Comparison of ENCODE assay signal across 9 cellular contexts in genomic region chr19:15463865-15464371, GRCh38. TPM values are rescaled to one million over a fixed set of nuclear protein-coding genes. Genes with fewer than 3 reads are reported as not detected.
DNase-seq lines count a peak whose midpoint lies in the region; ATAC-seq and TF ChIP-seq lines count a peak whose summit lies in the region.
"Had no signal": no experiment of that assay in that cellular context is flagged by ENCODE, and none has a peak within 500 bp of the region (broad histone marks: within the 10 kb centered on the region; RNA-seq: fewer than 3 reads in every experiment).

No MANE protein-coding gene starts in this region.

- in situ Hi-C loops in gastrocnemius medialis (cut with MboI; ENCODE audit: low sequenced_read_pairs in 4 of 4), result loop anchor here in 2 of 4 donors (10.0 to 25.0 kb wide), 2 partner anchors 91 to 98 kb away; no protein-coding TSS in a partner anchor

- no peaks in the 10 kb centered on the region for H3K36me3 Mint-ChIP-seq in GM23338 (ENCODE audit: low read depth)
- H3K36me3 Mint-ChIP-seq in T-helper 2 cell treated with Interferon-gamma antibody and Interleukin-4, amounts not matched to agents 5 μg/mL and 100 μg/mL, for 36 hours (ENCODE audit: low read depth), result peaks cover 45% of the 10 kb centered on the region
- peaks cover 20% of the 10 kb centered on the region for H3K36me3 Mint-ChIP-seq in activated naive CD8-positive, alpha-beta T cell treated with anti-CD3 and anti-CD28 coated beads, Interleukin-2, amount 50 U/mL, for 24 hours (ENCODE audit: low read depth)

- H3K27ac Mint-ChIP-seq in GM23338, result no peak overlapping the region
- H3K27ac Mint-ChIP-seq in T-helper 2 cell treated with Interferon-gamma antibody and Interleukin-4, amounts not matched to agents 5 μg/mL and 100 μg/mL, for 36 hours, result peak overlapping the region; percentile 88
- peak overlapping the region; percentile 88 for H3K27ac Mint-ChIP-seq in activated naive CD8-positive, alpha-beta T cell treated with anti-CD3 and anti-CD28 coated beads, Interleukin-2, amount 50 U/mL, for 24 hours

- H3F3A ChIP-seq in GM23338 (replicated peaks; ENCODE audit: low read depth), result no peaks in the 10 kb centered on the region

- peak overlapping the region; percentile 81 for H2AFZ ChIP-seq in GM23338

- peaks cover 6% of the 10 kb centered on the region; the same call in 1 of the 3 replicates for H3K9me3 Mint-ChIP-seq in GM23338
- no peaks in the 10 kb centered on the region for H3K9me3 Mint-ChIP-seq in T-helper 2 cell treated with Interferon-gamma antibody and Interleukin-4, amounts not matched to agents 5 μg/mL and 100 μg/mL, for 36 hours
- H3K9me3 Mint-ChIP-seq in activated naive CD8-positive, alpha-beta T cell treated with anti-CD3 and anti-CD28 coated beads, Interleukin-2, amount 50 U/mL, for 24 hours, result no peaks in the 10 kb centered on the region

- TF ChIP-seq CTCF in GM23338 (conservative IDR thresholded peaks at IDR 0.05; ENCODE audit: low read depth in 2 of 2), result peak; percentile 7 to 27; a peak in 1 of 4 replicates
- TF ChIP-seq CTCF in gastrocnemius medialis (IDR thresholded peaks at IDR 0.05 in 4 of 5, conservative IDR thresholded peaks at IDR 0.05 in 1 of 5), result no peak

- intact Hi-C loops in gastrocnemius medialis (cut with DNase I; ENCODE audit: low total_unique reads), result no loop called here

- H3K79me2 ChIP-seq in GM23338 (replicated peaks; ENCODE audit: insufficient read depth), result no peaks in the 10 kb centered on the region

- peak overlapping the region; percentile 74 for H3K4me2 ChIP-seq in GM23338

- H3K27me3 Mint-ChIP-seq in GM23338 (ENCODE audit: insufficient read depth, low read depth, poor library complexity), result peaks cover 36% of the 10 kb centered on the region
- H3K27me3 Mint-ChIP-seq in T-helper 2 cell treated with Interferon-gamma antibody and Interleukin-4, amounts not matched to agents 5 μg/mL and 100 μg/mL, for 36 hours (ENCODE audit: low read depth), result peaks cover 4% of the 10 kb centered on the region
- peaks cover 4% of the 10 kb centered on the region for H3K27me3 Mint-ChIP-seq in activated naive CD8-positive, alpha-beta T cell treated with anti-CD3 and anti-CD28 coated beads, Interleukin-2, amount 50 U/mL, for 24 hours

- H3K4me1 ChIP-seq in GM23338 (ENCODE audit: insufficient read depth) (no peaks in the 10 kb centered on the region; the same call in 1 of the 2 replicates), gastrocnemius medialis (no peaks in the 10 kb centered on the region)

- peak; percentile 86 for ATAC-seq in GM23338
- ATAC-seq in activated naive CD8-positive, alpha-beta T cell treated with anti-CD3 and anti-CD28 coated beads, Interleukin-2, amount 50 U/mL, for 24 hours, result peak; percentile 74
- no peak for ATAC-seq in gastrocnemius medialis
- no peak for ATAC-seq in HG02938 (IDR thresholded peaks at IDR 0.05; ENCODE audit: unreplicated experiment)

- TF ChIP-seq POLR2A in gastrocnemius medialis (IDR thresholded peaks at IDR 0.05), result no peak

- H3K9me2 ChIP-seq in GM23338 (ENCODE audit: insufficient read depth), result no peaks in the 10 kb centered on the region

- no peaks in the 10 kb centered on the region for H3K36me3 ChIP-seq in GM23338 (ENCODE audit: insufficient read depth)
- H3K36me3 ChIP-seq in gastrocnemius medialis, result no peaks in the 10 kb centered on the region
- H3K36me3 ChIP-seq: ovary had no signal

- no peaks in the 10 kb centered on the region for H4K20me1 ChIP-seq in GM23338 (replicated peaks; ENCODE audit: insufficient read depth)

- H3K27ac ChIP-seq in GM23338 (ENCODE audit: low read depth) (no peak overlapping the region), gastrocnemius medialis (peak overlapping the region; percentile 30 to 50 (median 32))
- H3K27ac ChIP-seq: ovary, VCaP had no signal

- H3K27me3 ChIP-seq in GM23338 (ENCODE audit: insufficient read depth) (peaks cover 57% of the 10 kb centered on the region), gastrocnemius medialis (peaks cover 8 to 25% (median 9%) of the 10 kb centered on the region in 3 donors)
- H3K27me3 ChIP-seq: ovary had no signal

- peak; percentile 59 for DNase-seq in GM23338 (ENCODE audit: low spot score)
- peak; percentile 66 for DNase-seq in T-helper 2 cell treated with Interferon-gamma antibody and Interleukin-4, amounts not matched to agents 5 μg/mL and 100 μg/mL, for 36 hours (ENCODE audit: low spot score)
- DNase-seq in activated naive CD8-positive, alpha-beta T cell treated with anti-CD3 and anti-CD28 coated beads, Interleukin-2, amount 50 U/mL, for 24 hours, result peak; percentile 76
- DNase-seq in gastrocnemius medialis, result no peak
- DNase-seq in kidney tubule cell (ENCODE audit: low spot score), result no peak
- DNase-seq in NCI-H1436 treated with DMSO at 0.1 percent for 48 hours (lab: John Stamatoyannopoulos, UW), result no peak

- H3K9me3 ChIP-seq in gastrocnemius medialis, result no peaks in the 10 kb centered on the region
- H3K9me3 ChIP-seq: ovary had no signal

- H3K4me3 ChIP-seq in GM23338 (peak overlapping the region; percentile 50), gastrocnemius medialis (peak overlapping the region; percentile 17 to 40 (median 25))
- H3K4me3 ChIP-seq: ovary had no signal

- no peak overlapping the region for H3K4me3 Mint-ChIP-seq in GM23338
- H3K4me3 Mint-ChIP-seq in T-helper 2 cell treated with Interferon-gamma antibody and Interleukin-4, amounts not matched to agents 5 μg/mL and 100 μg/mL, for 36 hours, result peak overlapping the region; percentile 92
- H3K4me3 Mint-ChIP-seq in activated naive CD8-positive, alpha-beta T cell treated with anti-CD3 and anti-CD28 coated beads, Interleukin-2, amount 50 U/mL, for 24 hours, result peak overlapping the region; percentile 89

- H3K4me1 Mint-ChIP-seq in GM23338, result peaks cover under 1% of the 10 kb centered on the region; the same call in 2 of the 3 replicates
- H3K4me1 Mint-ChIP-seq in T-helper 2 cell treated with Interferon-gamma antibody and Interleukin-4, amounts not matched to agents 5 μg/mL and 100 μg/mL, for 36 hours (ENCODE audit: low read depth), result peaks cover 54% of the 10 kb centered on the region
- peaks cover 53% of the 10 kb centered on the region for H3K4me1 Mint-ChIP-seq in activated naive CD8-positive, alpha-beta T cell treated with anti-CD3 and anti-CD28 coated beads, Interleukin-2, amount 50 U/mL, for 24 hours

TF ChIP-seq in GM23338, 12 proteins besides CTCF, POLR2A, EP300 and RAD21 (continues in another document):
- no peak for TF ChIP-seq CREB1 (CRISPR knock-in tag; IDR thresholded peaks at IDR 0.05; ENCODE audit: low read depth)
- no peak for TF ChIP-seq EZH2phosphoT487 (IDR thresholded peaks at IDR 0.05; ENCODE audit: unreplicated experiment)
- TF ChIP-seq REST (IDR thresholded peaks at IDR 0.05; ENCODE audit: unreplicated experiment), result no peak
- no peak for TF ChIP-seq ZNF331 (CRISPR knock-in tag; IDR thresholded peaks at IDR 0.05; ENCODE audit: low read depth)
- TF ChIP-seq NANOG (IDR thresholded peaks at IDR 0.05; ENCODE audit: borderline replicate concordance), result no peak
- no peak for TF ChIP-seq ETS1 (IDR thresholded peaks at IDR 0.05)

RNA-seq across cellular contexts. Expression of gene RASAL3, which starts 0.4 kb away (rescaled TPM):
- total RNA-seq in GM23338 (2014; rRNA removed; shearing (Covaris generic)), result 1.3 and 1.9 TPM in 2 replicates
- 1.6 and 1.8 TPM in 2 replicates for polyA plus RNA-seq in GM23338 (2016; fragmentation: Nextera tagmentation; extraction: Ambion mirVana)
- total RNA-seq in gastrocnemius medialis, result 1 to 10 TPM in 1 of 4 donors, under 1 TPM in 2, not detected in 1; 0.36 to 1.6 (median 0.38) TPM

RNA-seq across cellular contexts. Expression of gene WIZ, which starts 14.2 kb away (rescaled TPM):
- total RNA-seq in GM23338 (2014; rRNA removed; shearing (Covaris generic)), result 29.0 and 39.5 TPM in 2 replicates
- 8.9 and 10.3 TPM in 2 replicates for polyA plus RNA-seq in GM23338 (2016; fragmentation: Nextera tagmentation; extraction: Ambion mirVana)
- 10 to 100 TPM; 28.0 to 40.6 (median 32.5) TPM for total RNA-seq in gastrocnemius medialis

RNA-seq across cellular contexts. Expression of gene PGLYRP2, which starts 15.4 kb away (rescaled TPM):
- not detected in 2 replicates for total RNA-seq in GM23338 (2014; rRNA removed; shearing (Covaris generic))
- not detected in 2 replicates for polyA plus RNA-seq in GM23338 (2016; fragmentation: Nextera tagmentation; extraction: Ambion mirVana)
- not detected for total RNA-seq in gastrocnemius medialis
- polyA plus RNA-seq: ovary had no signal

RNA-seq across cellular contexts. Expression of gene CYP4F22, which starts 44.4 kb away (rescaled TPM):
- total RNA-seq in GM23338 (2014; rRNA removed; shearing (Covaris generic)), result 0.19 and 1.5 TPM in 2 replicates
- polyA plus RNA-seq in GM23338 (2016; fragmentation: Nextera tagmentation; extraction: Ambion mirVana), result 0.24 and 0.35 TPM in 2 replicates
- under 1 TPM in 3 of 4 donors, not detected in 1; 0.24 to 0.29 (median 0.25) TPM for total RNA-seq in gastrocnemius medialis

RNA-seq across cellular contexts. Expression of gene AKAP8L, which starts 45.1 kb away (rescaled TPM):
- 143 and 165 TPM in 2 replicates for total RNA-seq in GM23338 (2014; rRNA removed; shearing (Covaris generic))
- 72.2 and 78.8 TPM in 2 replicates for polyA plus RNA-seq in GM23338 (2016; fragmentation: Nextera tagmentation; extraction: Ambion mirVana)
- 100 to 1,000 TPM in 1 of 4 donors, 10 to 100 TPM in 3; 69.3 to 142 (median 85.6) TPM for total RNA-seq in gastrocnemius medialis

Comparison
In these comparisons a context has a peak if more than half of its experiments do, and no peak if none do; other contexts are left out.
1. ATAC-seq: peak in GM23338 (single experiment) and activated naive CD8-positive, alpha-beta T cell treated with anti-CD3 and anti-CD28 coated beads, Interleukin-2, amount 50 U/mL, for 24 hours (single experiment); none in gastrocnemius medialis (0 of 2) and HG02938 (single experiment).
2. DNase-seq: peak in GM23338 (single experiment), T-helper 2 cell treated with Interferon-gamma antibody and Interleukin-4, amounts not matched to agents 5 μg/mL and 100 μg/mL, for 36 hours (single experiment) and activated naive CD8-positive, alpha-beta T cell treated with anti-CD3 and anti-CD28 coated beads, Interleukin-2, amount 50 U/mL, for 24 hours (single experiment); none in gastrocnemius medialis (0 of 2), kidney tubule cell (single experiment) and NCI-H1436 treated with DMSO at 0.1 percent for 48 hours (single experiment).
3. CTCF ChIP-seq: peak in GM23338 (2 of 2); none in gastrocnemius medialis (0 of 5).